Comparison of ENCODE assay signal across 1 cellular context in genomic region chr7:56051339-56052191, GRCh38.
A peak's percentile ranks its signal among the peaks of the same experiment; 100 is the strongest.
TF ChIP-seq lines count a peak whose summit lies in the region.

Gene CCT6A (plus strand): TSS chr7:56051765. CDS start chr7:56051849, 84 bp downstream.
Gene PSPH (minus strand): TSS chr7:56051444. CDS start chr7:56021212, 30,232 bp downstream.

TF ChIP-seq in HepG2, 621 proteins besides CTCF, POLR2A, EP300 and RAD21 (continued from another document and continues in another):
- TF ChIP-seq ZBTB39 (CRISPR knock-in tag; IDR thresholded peaks at IDR 0.05) (peak; percentile 51; the same call in 1 of the 2 replicates), ZBTB4 (CRISPR knock-in tag; IDR thresholded peaks at IDR 0.05; ENCODE audit: borderline replicate concordance) (peak; percentile 86), GATAD2A (CRISPR knock-in tag; IDR thresholded peaks at IDR 0.05) (peak; percentile 62), ZNF281 (CRISPR knock-in tag; IDR thresholded peaks at IDR 0.05; ENCODE audit: borderline replicate concordance) (peak; percentile 71; the same call in 1 of the 2 replicates), TRAFD1 (CRISPR knock-in tag; IDR thresholded peaks at IDR 0.05; ENCODE audit: borderline replicate concordance) (no peak), TFDP2 (CRISPR knock-in tag; IDR thresholded peaks at IDR 0.05) (peak; percentile 93), ZNF362 (CRISPR knock-in tag; IDR thresholded peaks at IDR 0.05; ENCODE audit: borderline replicate concordance) (peak; percentile 58; the same call in 1 of the 2 replicates), ZNF350 (CRISPR knock-in tag; IDR thresholded peaks at IDR 0.05; ENCODE audit: borderline replicate concordance, low read depth) (peak; percentile 88), BRD4 (CRISPR knock-in tag; IDR thresholded peaks at IDR 0.05) (0 out of 2 replicates have a peak, but pooled peaks have one; percentile 39), KLF9 (CRISPR knock-in tag; IDR thresholded peaks at IDR 0.05; ENCODE audit: low read depth) (peak; percentile 89; the same call in 1 of the 2 replicates), JUN (CRISPR knock-in tag; IDR thresholded peaks at IDR 0.05) (no peak), ZNF713 (CRISPR knock-in tag; IDR thresholded peaks at IDR 0.05) (0 out of 2 replicates have a peak, but pooled peaks have one; percentile 34), NR1H2 (CRISPR knock-in tag; IDR thresholded peaks at IDR 0.05; ENCODE audit: borderline replicate concordance, low read depth) (no peak; the same call in 1 of the 2 replicates), SMYD3 (CRISPR knock-in tag; IDR thresholded peaks at IDR 0.05) (no peak; the same call in 1 of the 2 replicates), NONO (IDR thresholded peaks at IDR 0.05) (no peak), NONO (CRISPR knock-in tag; conservative IDR thresholded peaks at IDR 0.05) (peak; percentile 97), SOX13 (IDR thresholded peaks at IDR 0.05) (peak; percentile 52; the same call in 1 of the 2 replicates), SOX13 (CRISPR knock-in tag; conservative IDR thresholded peaks at IDR 0.05 in 1 of 2, IDR thresholded peaks at IDR 0.05 in 1 of 2) (peak in 1 of 2 experiments; percentile 54; a peak in 2 of 4 replicates), PCBP1 (IDR thresholded peaks at IDR 0.05; ENCODE audit: borderline replicate concordance, low read depth, low read length) (no peak), ZNF142 (CRISPR knock-in tag; IDR thresholded peaks at IDR 0.05) (peak; percentile 21; the same call in 1 of the 2 replicates), RFXANK (CRISPR knock-in tag; IDR thresholded peaks at IDR 0.05) (0 out of 2 replicates have a peak, but pooled peaks have one; percentile 47), NCOA5 (CRISPR knock-in tag; IDR thresholded peaks at IDR 0.05) (no peak), ZBTB26 (CRISPR knock-in tag; IDR thresholded peaks at IDR 0.05; ENCODE audit: borderline replicate concordance) (no peak; the same call in 1 of the 2 replicates), GATAD1 (CRISPR knock-in tag; IDR thresholded peaks at IDR 0.05) (peak; percentile 91), ZNF691 (CRISPR knock-in tag; IDR thresholded peaks at IDR 0.05; ENCODE audit: borderline replicate concordance, low read depth) (no peak; the same call in 1 of the 2 replicates), HMGXB4 (CRISPR knock-in tag; IDR thresholded peaks at IDR 0.05; ENCODE audit: borderline replicate concordance in 1 of 2, low read depth in 1 of 2) (peak; percentile 26 to 69; a peak in 3 of 4 replicates), FOXA3 (CRISPR knock-in tag; IDR thresholded peaks at IDR 0.05) (peak; percentile 49)
